In genomic region chr2:235005603-235006259, GRCh38 we compare ENCODE assay signal across 11 cellular contexts. TPM values are rescaled to one million over a fixed set of nuclear protein-coding genes. Genes with fewer than 3 reads are reported as not detected.
DNase-seq lines count a peak whose midpoint lies in the region; ATAC-seq, FAIRE-seq and TF ChIP-seq lines count a peak whose summit lies in the region.
"Had no signal": no experiment of that assay in that cellular context is flagged by ENCODE, and none has a peak within 500 bp of the region (broad histone marks: within the 10 kb centered on the region; RNA-seq: fewer than 3 reads in every experiment).

No MANE protein-coding gene starts in this region.

- H3K9ac ChIP-seq in K562 (ENCODE audit: insufficient read depth in 1 of 2, low read depth in 2 of 2, low read length in 2 of 2), result no peak overlapping the region
- no peak overlapping the region for H3K9ac ChIP-seq in keratinocyte (ENCODE audit: control insufficient read depth, extremely low read depth, insufficient read depth, low read length)

- no peaks in the 10 kb centered on the region for H3K9me3 ChIP-seq in K562 (replicated peaks; ENCODE audit: control insufficient read depth, insufficient read depth, low read depth, low read length)
- H3K9me3 ChIP-seq in keratinocyte (ENCODE audit: control insufficient read depth, low read depth, low read length), result no peaks in the 10 kb centered on the region
- no peaks in the 10 kb centered on the region for H3K9me3 ChIP-seq in stomach

- H3K27me3 ChIP-seq in K562 (ENCODE audit: control insufficient read depth in 2 of 2, insufficient read depth in 2 of 2, low read length in 2 of 2) (peaks cover 0 to 37% of the 10 kb centered on the region in 2 experiments; a peak in 2 of 5 replicates), keratinocyte (ENCODE audit: control insufficient read depth, extremely low read depth, insufficient read depth, low read length) (no peaks in the 10 kb centered on the region), stomach (no peaks in the 10 kb centered on the region)

- POLR2A ChIA-PET in K562 (lab: Yijun Ruan, JAX), result no interaction called here

- H3K27ac ChIP-seq in K562 (ENCODE audit: extremely low read depth, low read depth, low read length) (no peak overlapping the region), keratinocyte (ENCODE audit: control insufficient read depth, insufficient read depth, low read length) (no peak overlapping the region), stomach (peak overlapping the region; percentile 74 to 89 (median 82))

- no peak for TF ChIP-seq POLR2A in K562 (conservative IDR thresholded peaks at IDR 0.05)
- TF ChIP-seq POLR2A in stomach (IDR thresholded peaks at IDR 0.05), result no peak

- intact Hi-C loops in K562 (cut with micrococcal nuclease) (no loop called here), stomach (cut with DNase I; ENCODE audit: low total_unique reads) (no loop called here)

- H3K9me1 ChIP-seq in K562 (ENCODE audit: control insufficient read depth, insufficient read depth, low read length) (no peaks in the 10 kb centered on the region), keratinocyte (ENCODE audit: control insufficient read depth, extremely low read depth, insufficient read depth, low read length) (peaks cover 12% of the 10 kb centered on the region)

- ATAC-seq in K562 (peak; percentile 27; the same call in 1 of the 3 replicates), GM18858 (IDR thresholded peaks at IDR 0.05; ENCODE audit: unreplicated experiment) (no peak), GM19455 (IDR thresholded peaks at IDR 0.05; ENCODE audit: unreplicated experiment) (no peak)
- no peak for ATAC-seq in effector memory CD8-positive, alpha-beta T cell (replicated peaks)

- H3K27me3 Mint-ChIP-seq in effector memory CD8-positive, alpha-beta T cell, result peaks cover 16 to 53% of the 10 kb centered on the region in 2 donors
- H3K27me3 Mint-ChIP-seq: activated B cell treated with CpG ODN at 0.5 μM for 24 hours, IgD-negative memory B cell had no signal

- CTCF ChIA-PET in K562 (lab: Yijun Ruan, JAX; ENCODE audit: low intra/inter-chr PET ratio), result no interaction called here

- no peak overlapping the region for H3K4me3 Mint-ChIP-seq in effector memory CD8-positive, alpha-beta T cell
- H3K4me3 Mint-ChIP-seq: activated B cell treated with CpG ODN at 0.5 μM for 24 hours, IgD-negative memory B cell had no signal

- BruUV-seq in K562 (replicated peaks; lab: Mats Ljungman, UMichigan), result no TSS peak

- DNase-seq in NCI-H146 treated with DMSO at 0.1 percent for 48 hours (lab: John Stamatoyannopoulos, UW; ENCODE audit: unreplicated experiment) (peak; percentile 29), K562 (ENCODE audit: extremely low read depth in 1 of 4, low spot score in 3 of 4) (peak in 1 of 4 experiments; percentile 9), keratinocyte (ENCODE audit: low read depth, low spot score) (no peak), stomach (peak; percentile 88)
- no peak for DNase-seq in stimulated activated CD4-positive, alpha-beta T cell treated with anti-CD3 and anti-CD28 coated beads, Interleukin-2, amount 100 ng/mL, for 48 hours
- DNase-seq in effector memory CD8-positive, alpha-beta T cell, result no peak
- DNase-seq: activated B cell treated with CpG ODN at 0.5 μM for 24 hours had no signal

- no peak for TF ChIP-seq RAD21 in K562 (CRISPR knock-in tag; conservative IDR thresholded peaks at IDR 0.05 in 1 of 2, IDR thresholded peaks at IDR 0.05 in 1 of 2)

- H3K36me3 Mint-ChIP-seq in effector memory CD8-positive, alpha-beta T cell (ENCODE audit: insufficient read depth), result peaks cover 2% of the 10 kb centered on the region

- H3K4me1 ChIP-seq in K562 (replicated peaks in 1 of 2; ENCODE audit: control insufficient read depth in 2 of 2, insufficient read depth in 2 of 2, low read length in 2 of 2), result peaks cover 0 to 3% of the 10 kb centered on the region in 2 experiments; a peak in 2 of 5 replicates
- H3K4me1 ChIP-seq in keratinocyte (ENCODE audit: control insufficient read depth, extremely low read depth, insufficient read depth, low read length), result peaks cover 41% of the 10 kb centered on the region
- H3K4me1 ChIP-seq in stomach, result peaks cover 81 to 97% (median 90%) of the 10 kb centered on the region in 4 donors

- 3% methylated on average over 5 of the region's 20 CpGs for whole genome bisulfite sequencing in K562 (ENCODE audit: insufficient coverage, low coverage, missing lambda C conversion rate)
- WGBS in stomach, 5 donors, result 22 to 54% (median 48%) methylated on average over 15 to 20 of the region's 20 CpGs

- no peak overlapping the region for H2AFZ ChIP-seq in K562 (ENCODE audit: low read depth, low read length)
- H2AFZ ChIP-seq in keratinocyte (ENCODE audit: control insufficient read depth, low read length), result no peak overlapping the region

- H4K20me1 ChIP-seq in K562 (replicated peaks; ENCODE audit: control insufficient read depth, insufficient read depth, low read length) (no peaks in the 10 kb centered on the region), keratinocyte (ENCODE audit: control insufficient read depth, extremely low read depth, insufficient read depth, low read length) (peaks cover 8% of the 10 kb centered on the region)

- no peak for TF ChIP-seq EP300 in K562 (IDR thresholded peaks at IDR 0.05; ENCODE audit: low read length)
- TF ChIP-seq EP300 in stomach (IDR thresholded peaks at IDR 0.05), result no peak

- H3K9me3 Mint-ChIP-seq in effector memory CD8-positive, alpha-beta T cell, result no peaks in the 10 kb centered on the region
- H3K9me3 Mint-ChIP-seq: activated B cell treated with CpG ODN at 0.5 μM for 24 hours had no signal

- H3K4me2 ChIP-seq in K562 (ENCODE audit: insufficient read depth, low read length) (no peak overlapping the region), keratinocyte (ENCODE audit: control insufficient read depth, extremely low read depth, insufficient read depth, low read depth, low read length) (no peak overlapping the region)

- H3K27ac Mint-ChIP-seq in effector memory CD8-positive, alpha-beta T cell, result no peak overlapping the region
- H3K27ac Mint-ChIP-seq: activated B cell treated with CpG ODN at 0.5 μM for 24 hours had no signal

- TF ChIP-seq CTCF in K562 (IDR thresholded peaks at IDR 0.05 in 2 of 3, conservative IDR thresholded peaks at IDR 0.05 in 1 of 3; ENCODE audit: insufficient read depth in 2 of 3, low read depth in 1 of 3, low read length in 3 of 3) (no peak), keratinocyte (optimal IDR thresholded peaks at IDR 0.05 in 1 of 3, IDR thresholded peaks at IDR 0.05 in 1 of 3, conservative IDR thresholded peaks at IDR 0.05 in 1 of 3; ENCODE audit: extremely low read depth in 1 of 3, insufficient read depth in 2 of 3, low read length in 3 of 3) (peak in 2 of 3 experiments; percentile 9 to 30), stomach (IDR thresholded peaks at IDR 0.05) (peak in 1 of 7 experiments; percentile 42)

- FAIRE-seq in K562 (lab: Jason Lieb, UNC) (no peak), keratinocyte (lab: Jason Lieb, UNC) (no peak)
- FAIRE-seq: endometrium had no signal

- H3K4me3 ChIP-seq in K562 (no peak overlapping the region), keratinocyte (ENCODE audit: control insufficient read depth in 2 of 3, extremely low read depth in 1 of 3, insufficient read depth in 2 of 3, low read depth in 1 of 3, low read length in 3 of 3) (no peak overlapping the region), stomach (no peak overlapping the region)

- H3K36me3 ChIP-seq in K562 (ENCODE audit: control insufficient read depth, insufficient read depth, low read length) (no peaks in the 10 kb centered on the region), keratinocyte (ENCODE audit: control insufficient read depth in 2 of 2, extremely low read depth in 1 of 2, insufficient read depth in 2 of 2, low read length in 2 of 2) (peaks cover 15 to 26% of the 10 kb centered on the region in 2 experiments), stomach (no peaks in the 10 kb centered on the region)

- H3K79me2 ChIP-seq in K562 (ENCODE audit: control insufficient read depth, insufficient read depth, low read length), result no peaks in the 10 kb centered on the region
- peaks cover 88% of the 10 kb centered on the region for H3K79me2 ChIP-seq in keratinocyte (ENCODE audit: control insufficient read depth, insufficient read depth, low read length)

- in situ Hi-C loops in K562 (cut with MboI), result no loop called here

- no peaks in the 10 kb centered on the region for H3K4me1 Mint-ChIP-seq in effector memory CD8-positive, alpha-beta T cell (ENCODE audit: low read depth in 2 of 2)
- H3K4me1 Mint-ChIP-seq: activated B cell treated with CpG ODN at 0.5 μM for 24 hours, IgD-negative memory B cell had no signal

- dilution Hi-C loops in keratinocyte (cut with MboI; ENCODE audit: extremely low pct_ligation_motif_present, low sequenced_read_pairs), result no loop called here

RNA-seq across cellular contexts. Expression of gene SH3BP4, which starts 53.9 kb away (rescaled TPM):
- 0.39 and 0.65 TPM in 2 replicates for total RNA-seq in K562 (2011; cell fraction: chromatin; rRNA removed; ENCODE audit: low replicate concordance)
- total RNA-seq in K562 (2011; cell fraction: nucleolus; rRNA removed), result 0.13 and 0.17 TPM in 2 replicates
- total RNA-seq in K562 (2011; cell fraction: nucleoplasm; rRNA removed), result 0.15 and 0.37 TPM in 2 replicates
- total RNA-seq in K562 (2014; rRNA removed), result not detected in 2 replicates
- total RNA-seq in K562 (2014; rRNA removed; fragmentation: Illumina TruSeq; extraction: Trizol), result not detected in 2 replicates
- not detected in 2 replicates for total RNA-seq in K562 (2015; rRNA removed; fragmentation: Illumina TruSeq; extraction: Trizol)
- 0.22 and 0.27 TPM in 2 replicates for total RNA-seq in K562 (2021)
- polyA plus RNA-seq in K562 (2011; rRNA removed), result 0.28 TPM in 1 of 2 replicates, not detected in the other
- polyA plus RNA-seq in K562 (2011; cell fraction: cytosol; rRNA removed), result 0.01 and 0.30 TPM in 2 replicates
- polyA plus RNA-seq in K562 (2011; cell fraction: nucleus; rRNA removed), result 0.11 and 0.24 TPM in 2 replicates
- 0.01 TPM in 1 of 2 replicates, not detected in the other for polyA plus RNA-seq in K562 (2012)
- polyA plus RNA-seq in K562 (2014; fragmentation: Illumina TruSeq; extraction: Trizol), result not detected in 2 replicates
- polyA plus RNA-seq in K562 (2014; fragmentation: Nextera tagmentation; extraction: Ambion mirVana), result not detected
- polyA plus RNA-seq in K562 (2014; rRNA removed), result 0.03 TPM in 1 of 2 replicates, not detected in the other
- polyA minus RNA-seq in K562 (2011; rRNA and poly(A)+ RNA removed), result 0.06 and 0.18 TPM in 2 replicates
- 0.29 and 0.64 TPM in 2 replicates for polyA minus RNA-seq in K562 (2011; cell fraction: cytosol; rRNA and poly(A)+ RNA removed)
- 0.11 and 0.13 TPM in 2 replicates for polyA minus RNA-seq in K562 (2011; cell fraction: nucleus; rRNA and poly(A)+ RNA removed)
- 46.4 to 56.4 TPM (median 50.4 TPM) in 3 replicates for polyA plus RNA-seq in keratinocyte
- polyA plus RNA-seq in keratinocyte (2011; ENCODE audit: low read depth), result 15.7 TPM
- polyA plus RNA-seq in keratinocyte (2011; cell fraction: cytosol; rRNA removed), result 38.6 and 45.2 TPM in 2 replicates
- 62.3 and 64.3 TPM in 2 replicates for polyA plus RNA-seq in keratinocyte (2011; cell fraction: nucleus; rRNA removed)
- 18.3 and 39.2 TPM in 2 replicates for polyA plus RNA-seq in keratinocyte (2012; ENCODE audit: low replicate concordance)
- polyA minus RNA-seq in keratinocyte, result 56.4 to 124 TPM (median 78.8 TPM) in 3 replicates
- 33.4 TPM for polyA minus RNA-seq in keratinocyte (2011; cell fraction: cytosol; rRNA and poly(A)+ RNA removed)
- 43.1 and 65.2 TPM in 2 replicates for polyA minus RNA-seq in keratinocyte (2011; cell fraction: nucleus; rRNA and poly(A)+ RNA removed)
- 10 to 100 TPM; 12.8 to 54.0 (median 41.5) TPM for total RNA-seq in stomach
- 10 to 100 TPM; 10.2 to 20.0 (median 17.6) TPM for polyA plus RNA-seq in stomach

Comparison
In these comparisons a context has a peak if more than half of its experiments do, and no peak if none do; other contexts are left out.
1. DNase-seq: peak in NCI-H146 treated with DMSO at 0.1 percent for 48 hours (single experiment) and stomach (single experiment); none in keratinocyte (single experiment), stimulated activated CD4-positive, alpha-beta T cell treated with anti-CD3 and anti-CD28 coated beads, Interleukin-2, amount 100 ng/mL, for 48 hours (0 of 2) and effector memory CD8-positive, alpha-beta T cell (0 of 3).
2. H3K27ac ChIP-seq: peak in stomach (5 of 5); none in K562 (single experiment) and keratinocyte (single experiment).
3. CTCF ChIP-seq: peak in keratinocyte (2 of 3); none in K562 (0 of 3).
4. RNA of gene SH3BP4, which starts 53.9 kb away (polyA plus RNA-seq): 15.7 to 64.3 TPM in keratinocyte and 10.2 to 20.0 TPM in stomach; 0.01 to 0.30 TPM in K562; every median in the first group is over 4 times any median in the second.